8 cellular contexts compared by ENCODE assay signal in the genomic region with DNA sequence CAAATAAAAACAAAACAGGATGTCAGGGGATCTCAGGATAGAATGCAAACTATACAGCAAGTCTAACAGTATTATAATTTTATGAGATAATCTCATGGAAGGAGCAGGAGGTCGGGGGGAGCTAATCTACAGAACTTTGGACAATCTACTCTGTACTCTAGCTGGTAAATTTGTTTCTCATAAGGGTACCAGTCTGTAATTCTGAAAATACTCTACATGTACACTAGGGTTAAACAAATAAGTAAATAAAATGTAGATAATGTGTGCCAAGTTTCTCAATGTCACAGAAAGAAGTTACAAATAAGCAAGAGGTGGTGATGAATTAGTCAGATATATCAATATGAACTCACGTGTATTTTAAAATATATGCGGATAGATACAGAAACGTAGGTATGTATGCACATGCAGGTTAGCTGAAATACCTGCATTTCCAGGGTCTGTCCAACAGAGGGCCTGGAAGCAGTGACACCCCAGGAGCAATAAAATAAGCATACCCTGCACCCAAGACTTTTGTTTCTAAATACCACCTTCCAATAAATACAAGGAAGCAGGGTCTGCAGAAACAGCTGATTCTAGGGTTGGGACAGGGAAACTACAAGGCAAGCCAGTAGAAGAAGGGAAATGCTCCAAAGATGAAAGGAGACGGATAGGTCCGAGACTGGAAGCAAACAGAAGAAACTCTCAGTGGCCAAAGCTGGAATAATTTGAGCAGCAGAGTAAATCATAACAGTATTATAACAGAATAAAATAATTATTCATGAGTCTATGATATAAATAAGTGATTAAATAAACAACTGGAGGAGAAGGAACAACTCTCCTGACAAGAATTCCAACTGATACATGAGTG. TPM values are rescaled to one million over a fixed set of nuclear protein-coding genes. Genes with fewer than 3 reads are reported as not detected.
A peak's percentile ranks its signal among the peaks of the same experiment; 100 is the strongest.
DNase-seq lines count a peak whose midpoint lies in the region; ATAC-seq, FAIRE-seq and TF ChIP-seq lines count a peak whose summit lies in the region.

No MANE protein-coding gene starts in this region.

- no peaks in the 10 kb centered on the region for H3K36me3 ChIP-seq in RWPE2 (ENCODE audit: low read depth)
- H3K36me3 ChIP-seq in astrocyte (ENCODE audit: insufficient read depth, low read length) = no peaks in the 10 kb centered on the region

- no peaks in the 10 kb centered on the region for H3K36me3 Mint-ChIP-seq in astrocyte (ENCODE audit: low read depth, unreplicated experiment)

- peak; percentile 56 for ATAC-seq in HG02840 (IDR thresholded peaks at IDR 0.05; ENCODE audit: low FRiP score, unreplicated experiment)
- peak; percentile 71; the same call in 2 of the 3 replicates for ATAC-seq in RWPE2 (ENCODE audit: low read depth)

- no peaks in the 10 kb centered on the region for H3K9me3 Mint-ChIP-seq in astrocyte (ENCODE audit: unreplicated experiment)

- H3K4me1 Mint-ChIP-seq in astrocyte (ENCODE audit: low read depth, unreplicated experiment) = peaks cover 5% of the 10 kb centered on the region

- H3K27ac ChIP-seq in RWPE2 (ENCODE audit: poor library complexity, severe bottlenecking) (no peak overlapping the region), astrocyte (ENCODE audit: low read depth, low read length) (no peak overlapping the region)

- TF ChIP-seq CTCF in RWPE2 (IDR thresholded peaks at IDR 0.05; ENCODE audit: poor library complexity, severe bottlenecking) (peak; percentile 71), astrocyte (IDR thresholded peaks at IDR 0.05; ENCODE audit: insufficient read depth, low read depth, low read length) (peak; percentile 56)

- no peaks in the 10 kb centered on the region for H3K27me3 ChIP-seq in RWPE2 (ENCODE audit: insufficient read depth, poor library complexity, severe bottlenecking)
- no peaks in the 10 kb centered on the region for H3K27me3 ChIP-seq in astrocyte (ENCODE audit: insufficient read depth, low read length)

- H3K4me3 ChIP-seq in RWPE2 (ENCODE audit: severe bottlenecking) = no peak overlapping the region
- no peak overlapping the region for H3K4me3 ChIP-seq in astrocyte (ENCODE audit: insufficient read depth, low read depth, low read length)

- no peak overlapping the region for H3K4me3 Mint-ChIP-seq in astrocyte (ENCODE audit: unreplicated experiment)

- H3K9me3 ChIP-seq in RWPE2 (ENCODE audit: severe bottlenecking) = no peaks in the 10 kb centered on the region
- no peaks in the 10 kb centered on the region for H3K9me3 ChIP-seq in astrocyte (ENCODE audit: insufficient read depth, low read depth, low read length)

- no peak overlapping the region for H3K4me2 ChIP-seq in astrocyte (ENCODE audit: low read length)

- no peaks in the 10 kb centered on the region for H3K27me3 Mint-ChIP-seq in astrocyte (ENCODE audit: low read depth, unreplicated experiment)

- H3K4me1 ChIP-seq in RWPE2 (ENCODE audit: insufficient read depth, poor library complexity, severe bottlenecking) (no peaks in the 10 kb centered on the region), astrocyte (ENCODE audit: insufficient read depth, low read length) (peaks cover 4% of the 10 kb centered on the region)

- no peak overlapping the region for H3K9ac ChIP-seq in astrocyte (ENCODE audit: low read length)

- peaks cover 32% of the 10 kb centered on the region for H4K20me1 ChIP-seq in astrocyte (ENCODE audit: insufficient read depth, low read length)

- no peak overlapping the region for H3K27ac Mint-ChIP-seq in astrocyte (ENCODE audit: unreplicated experiment)

- H2AFZ ChIP-seq in astrocyte (ENCODE audit: low read depth, low read length) = no peak overlapping the region

- H3K79me2 ChIP-seq in astrocyte (ENCODE audit: insufficient read depth, low read length) = peaks cover 89% of the 10 kb centered on the region

- peak; percentile 13 to 17 for DNase-seq in activated CD8-positive, alpha-beta memory T cell treated with anti-CD3 and anti-CD28 coated beads for 4 hours (ENCODE audit: low read depth in 2 of 2)
- DNase-seq in activated CD8-positive, alpha-beta memory T cell treated with anti-CD3 and anti-CD28 coated beads for 24 hours = no peak
- DNase-seq in RWPE2 (ENCODE audit: low spot score) (no peak), astrocyte (ENCODE audit: low read depth) (no peak), kidney tubule cell (ENCODE audit: low spot score) (peak; percentile 40), NCI-H446 (lab: John Stamatoyannopoulos, UW) (no peak)
- DNase-seq in stimulated activated CD8-positive, alpha-beta memory T cell treated with anti-CD3 and anti-CD28 coated beads, Interleukin-4, amount 100 ng/mL, for 24 hours (ENCODE audit: low read depth) = peak; percentile 7

- FAIRE-seq in astrocyte (lab: Jason Lieb, UNC) = no peak

RNA-seq across cellular contexts. Expression of a gene that starts 27.8 kb away (rescaled TPM):
- total RNA-seq in astrocyte = 10.9 and 13.8 TPM in 2 replicates

Comparison
In these comparisons a context has a peak if more than half of its experiments do, and no peak if none do; other contexts are left out.
1. DNase-seq: peak in activated CD8-positive, alpha-beta memory T cell treated with anti-CD3 and anti-CD28 coated beads for 4 hours (2 of 2), kidney tubule cell (single experiment) and stimulated activated CD8-positive, alpha-beta memory T cell treated with anti-CD3 and anti-CD28 coated beads, Interleukin-4, amount 100 ng/mL, for 24 hours (single experiment); none in activated CD8-positive, alpha-beta memory T cell treated with anti-CD3 and anti-CD28 coated beads for 24 hours (single experiment), RWPE2 (single experiment), astrocyte (single experiment) and NCI-H446 (0 of 2).